29 cellular contexts compared by ENCODE assay signal in genomic region chr19:48373567-48373966, GRCh38. TPM values are rescaled to one million over a fixed set of nuclear protein-coding genes. Genes with fewer than 3 reads are reported as not detected.
"Had no signal": no experiment of that assay in that cellular context is flagged by ENCODE, and none has a peak within 500 bp of the region (broad histone marks: within the 10 kb centered on the region; RNA-seq: fewer than 3 reads in every experiment).

No MANE protein-coding gene starts in this region.

- H3K4me2 ChIP-seq: hepatocyte, smooth muscle cell had no signal

- H3K4me3 ChIP-seq: body of pancreas, coronary artery, dorsolateral prefrontal cortex, gastrocnemius medialis, hepatocyte, left ventricle myocardium inferior, lung, ovary, prostate gland, smooth muscle cell, uterus had no signal

- H3K9me3 ChIP-seq: body of pancreas, gastrocnemius medialis, left ventricle myocardium inferior, ovary, prostate gland, uterus had no signal

- H2AFZ ChIP-seq: hepatocyte had no signal

- H3K36me3 ChIP-seq: gastrocnemius medialis, left ventricle myocardium inferior, ovary, prostate gland, uterus had no signal

- H3K4me1 ChIP-seq: gastrocnemius medialis, left ventricle myocardium inferior, prostate gland, uterus had no signal

- H3K27ac ChIP-seq: body of pancreas, coronary artery, gastrocnemius medialis, left ventricle myocardium inferior, ovary, prostate gland, uterus had no signal

- DNase-seq: activated CD4-positive, alpha-beta T cell treated with anti-CD3 and anti-CD28 coated beads, Interleukin-2, amount 50 U/mL, for 1 hour; activated CD4-positive, CD25-positive, alpha-beta regulatory T cell treated with anti-CD3 and anti-CD28 coated beads, Interleukin-2, amount 50 U/mL, for 72 hours; activated CD8-positive, alpha-beta T cell treated with anti-CD3 and anti-CD28 coated beads for 36 hours; activated T-cell treated with anti-CD3 and anti-CD28 coated beads, Interleukin-2, amount 50 U/mL, for 4 hours; effector memory CD8-positive, alpha-beta T cell; erythroblast; gastrocnemius medialis; glutamatergic neuron; islet precursor cell; left ventricle myocardium inferior; mesendoderm; natural killer cell; ovary; stimulated activated CD4-positive, alpha-beta T cell treated with anti-CD3 and anti-CD28 coated beads, Interleukin-1b, Interleukin-23, amount 100 ng/mL, for 48 hours; stimulated activated CD4-positive, alpha-beta T cell treated with anti-CD3 and anti-CD28 coated beads, Interleukin-4, amount 100 ng/mL, for 4 hours; stimulated activated CD8-positive, alpha-beta memory T cell treated with anti-CD3 and anti-CD28 coated beads, Interleukin-4, amount 100 ng/mL, for 48 hours; stimulated activated naive CD8-positive, alpha-beta T cell treated with anti-CD3 and anti-CD28 coated beads, Interleukin-15, amount 100 ng/mL, for 72 hours; uterus had no signal

- ATAC-seq: activated CD8-positive, alpha-beta T cell treated with anti-CD3 and anti-CD28 coated beads for 36 hours; activated T-cell treated with anti-CD3 and anti-CD28 coated beads, Interleukin-2, amount 50 U/mL, for 4 hours; activated T-helper 17 cell treated with anti-CD3 and anti-CD28 coated beads, Interleukin-2, amount 50 U/mL, for 72 hours; body of pancreas; effector memory CD8-positive, alpha-beta T cell; gastrocnemius medialis; natural killer cell; stimulated activated memory B cell treated with anti-CD40 and anti-IgM and Interleukin-4, amounts not matched to agents 10 μg/mL and 1 μg/mL and 100 μg/mL, for 72 hours; stimulated activated naive CD8-positive, alpha-beta T cell treated with anti-CD3 and anti-CD28 coated beads, Interleukin-15, amount 100 ng/mL, for 72 hours had no signal

- H3K27me3 ChIP-seq: body of pancreas, dorsolateral prefrontal cortex, gastrocnemius medialis, hepatocyte, ovary, uterus had no signal

- H3K79me2 ChIP-seq: hepatocyte had no signal

RNA-seq across cellular contexts. Expression of gene SYNGR4, which starts 9.4 kb away (rescaled TPM):
- total RNA-seq: activated T-cell treated with anti-CD3 and anti-CD28 coated beads, Interleukin-2, amount 50 U/mL, for 4 hours; activated T-helper 17 cell treated with anti-CD3 and anti-CD28 coated beads, Interleukin-2, amount 50 U/mL, for 72 hours; cardiac septum; gastrocnemius medialis; hepatocyte; left ventricle myocardium inferior; lung; mononuclear cell; natural killer cell; ovary; smooth muscle cell; uterus had no signal
- polyA plus RNA-seq: lung, ovary, smooth muscle cell had no signal
